12 cellular contexts compared by ENCODE assay signal in genomic region chr22:49025791-49026475, GRCh38.
"Had no signal": no experiment of that assay in that cellular context is flagged by ENCODE, and none has a peak within 500 bp of the region (broad histone marks: within the 10 kb centered on the region; RNA-seq: fewer than 3 reads in every experiment).

No MANE protein-coding gene starts in this region.

- ATAC-seq: activated CD8-positive, alpha-beta T cell treated with anti-CD3 and anti-CD28 coated beads, Interleukin-2, amount 10 ng/mL, durations not matched to agents 7 days and 5 days; foreskin keratinocyte; left cardiac atrium had no signal

- DNase-seq: activated B cell treated with CpG ODN at 0.5 μM for 24 hours; activated CD8-positive, alpha-beta T cell treated with anti-CD3 and anti-CD28 coated beads, Interleukin-2, amount 10 ng/mL, durations not matched to agents 7 days and 5 days; activated naive CD4-positive, alpha-beta T cell treated with Interleukin-2 at 50 U/mL for 16 hours; activated T-cell treated with anti-CD3 and anti-CD28 coated beads, Interleukin-2, amount 50 U/mL, for 24 hours; brain microvascular endothelial cell; foreskin keratinocyte; left cardiac atrium; nephron progenitor cell; occipital lobe; stimulated activated CD4-positive, alpha-beta T cell treated with anti-CD3 and anti-CD28 coated beads, Interleukin-2, amount 100 ng/mL, for 48 hours; stomach; trophoblast cell had no signal
